In genomic region chr19:37770985-37771384, GRCh38 we compare ENCODE assay signal across 11 cellular contexts.
"Had no signal": no experiment of that assay in that cellular context is flagged by ENCODE, and none has a peak within 500 bp of the region (broad histone marks: within the 10 kb centered on the region; RNA-seq: fewer than 3 reads in every experiment).

No MANE protein-coding gene starts in this region.

- H3K4me3 ChIP-seq: GM23248, GM23338, HAP-1 had no signal

- ATAC-seq: GM23338, HCT116 had no signal

- H2AFZ ChIP-seq: GM23248, GM23338 had no signal

- H3K27ac ChIP-seq: GM23248 had no signal

- FAIRE-seq: H1, H54 had no signal

- H3K9me3 ChIP-seq: HAP-1 had no signal

- H3K4me1 ChIP-seq: HAP-1 had no signal

- H3K9ac ChIP-seq: GM23248 had no signal

- DNase-seq: GM23248, GOT3, H7, H9, HCEC 1CT, HFFc6 had no signal

- H3K4me2 ChIP-seq: GM23338 had no signal
